8 cellular contexts compared by ENCODE assay signal in genomic region chr11:111512296-111513239, GRCh38. TPM values are rescaled to one million over a fixed set of nuclear protein-coding genes. Genes with fewer than 3 reads are reported as not detected.
DNase-seq lines count a peak whose midpoint lies in the region; ATAC-seq, FAIRE-seq and TF ChIP-seq lines count a peak whose summit lies in the region.

Gene BTG4, minus strand, starts transcription at chr11:111512386. Its CDS starts 13,610 bp downstream, at chr11:111498776.

- H3K27ac ChIP-seq in foreskin keratinocyte: peak within 1 kb of the TSS; percentile 69
- H3K27ac ChIP-seq in parathyroid adenoma: no peak within 1 kb of the TSS

- H3K9ac ChIP-seq in parathyroid adenoma: no peak within 1 kb of the TSS

- no peaks in the 10 kb centered on the region for H3K9me3 ChIP-seq in parathyroid adenoma (ENCODE audit: control insufficient read depth, low read length)

- peak in 4 of 6 experiments; percentile 3 to 43 (median 16) for DNase-seq in stimulated activated naive CD4-positive, alpha-beta T cell (lab: John Stamatoyannopoulos, UW)
- DNase-seq in stimulated activated naive CD4-positive, alpha-beta T cell treated with Interleukin-2 at 50 U/mL for 16 hours (lab: John Stamatoyannopoulos, UW): no peak
- DNase-seq in activated CD8-positive, alpha-beta T cell treated with anti-CD3 and anti-CD28 coated beads, Interleukin-2, amount 10 ng/mL, durations not matched to agents 7 days and 5 days: peak; percentile 46
- DNase-seq in foreskin keratinocyte (no peak), urothelium cell line (ENCODE audit: low spot score) (no peak), glomerular visceral epithelial cell (ENCODE audit: extremely low spot score) (no peak)

- no peak within 1 kb of the TSS for H2AFZ ChIP-seq in parathyroid adenoma

- H3K4me3 ChIP-seq in parathyroid adenoma (ENCODE audit: low read depth, low read length): no peak within 1 kb of the TSS

- no peaks in the 10 kb centered on the region for H3K36me3 Mint-ChIP-seq in activated CD8-positive, alpha-beta T cell treated with anti-CD3 and anti-CD28 coated beads, Interleukin-2, amount 10 ng/mL, durations not matched to agents 7 days and 5 days (ENCODE audit: low read depth)

- H3K4me1 Mint-ChIP-seq in activated CD8-positive, alpha-beta T cell treated with anti-CD3 and anti-CD28 coated beads, Interleukin-2, amount 10 ng/mL, durations not matched to agents 7 days and 5 days (ENCODE audit: low read depth): peaks cover 22% of the 10 kb centered on the region

- peaks cover 24% of the 10 kb centered on the region for H3K27me3 Mint-ChIP-seq in activated CD8-positive, alpha-beta T cell treated with anti-CD3 and anti-CD28 coated beads, Interleukin-2, amount 10 ng/mL, durations not matched to agents 7 days and 5 days (ENCODE audit: low read depth)

- FAIRE-seq in urothelium cell line (lab: Jason Lieb, UNC): no peak

- TF ChIP-seq CTCF in foreskin keratinocyte (conservative IDR thresholded peaks at IDR 0.05) (peak; percentile 44), parathyroid adenoma (IDR thresholded peaks at IDR 0.05) (no peak)

- H3K27ac Mint-ChIP-seq in activated CD8-positive, alpha-beta T cell treated with anti-CD3 and anti-CD28 coated beads, Interleukin-2, amount 10 ng/mL, durations not matched to agents 7 days and 5 days: peak within 1 kb of the TSS; percentile 69

- H3K27me3 ChIP-seq in foreskin keratinocyte: no peaks in the 10 kb centered on the region
- H3K27me3 ChIP-seq in parathyroid adenoma (ENCODE audit: control insufficient read depth, insufficient read depth, low read length): no peaks in the 10 kb centered on the region

- peak within 1 kb of the TSS; percentile 58 for H3K4me2 ChIP-seq in parathyroid adenoma (ENCODE audit: low read length)

- peak within 1 kb of the TSS; percentile 69 for H3K4me3 Mint-ChIP-seq in activated CD8-positive, alpha-beta T cell treated with anti-CD3 and anti-CD28 coated beads, Interleukin-2, amount 10 ng/mL, durations not matched to agents 7 days and 5 days

- ATAC-seq in activated CD8-positive, alpha-beta T cell treated with anti-CD3 and anti-CD28 coated beads, Interleukin-2, amount 10 ng/mL, durations not matched to agents 7 days and 5 days: peak; percentile 78
- ATAC-seq in foreskin keratinocyte (peak; percentile 48), HG03460 (IDR thresholded peaks at IDR 0.05; ENCODE audit: unreplicated experiment) (no peak)

- no peaks in the 10 kb centered on the region for H3K79me2 ChIP-seq in parathyroid adenoma

- H3K4me1 ChIP-seq in foreskin keratinocyte (peaks cover 18% of the 10 kb centered on the region), parathyroid adenoma (no peaks in the 10 kb centered on the region)

- POLR2A ChIA-PET in activated CD8-positive, alpha-beta T cell treated with anti-CD3 and anti-CD28 coated beads, Interleukin-2, amount 10 ng/mL, durations not matched to agents 7 days and 5 days (lab: Charles Lee): interaction anchor here (0.8 to 4.1 kb wide), 8 partner anchors 11 to 57 kb away, joined by 3 to 79 read pairs (median 4); partner anchors contain the start of gene LAYN

- no peaks in the 10 kb centered on the region for H3K36me3 ChIP-seq in parathyroid adenoma (ENCODE audit: control insufficient read depth, insufficient read depth, low read length)

- CTCF ChIA-PET in activated CD8-positive, alpha-beta T cell treated with anti-CD3 and anti-CD28 coated beads, Interleukin-2, amount 10 ng/mL, durations not matched to agents 7 days and 5 days (lab: Charles Lee): interaction anchor here (0.6 to 3.9 kb wide), 22 partner anchors 9 to 770 kb away, joined by 3 to 38 read pairs (median 4); partner anchors contain the start of gene LAYN

- H3K9me3 Mint-ChIP-seq in activated CD8-positive, alpha-beta T cell treated with anti-CD3 and anti-CD28 coated beads, Interleukin-2, amount 10 ng/mL, durations not matched to agents 7 days and 5 days (ENCODE audit: insufficient read depth): no peaks in the 10 kb centered on the region

RNA-seq across cellular contexts. Expression of gene BTG4, which starts in this region (rescaled TPM):
- total RNA-seq in activated CD8-positive, alpha-beta T cell treated with anti-CD3 and anti-CD28 coated beads, Interleukin-2, amount 10 ng/mL, durations not matched to agents 7 days and 5 days: not detected
- total RNA-seq in foreskin keratinocyte: 0.14 and 0.24 TPM in 2 replicates
- polyA plus RNA-seq in foreskin keratinocyte: 0.10 TPM in 1 of 2 replicates, not detected in the other

Comparison
In these comparisons a context has a peak if more than half of its experiments do, and no peak if none do; other contexts are left out.
1. DNase-seq: peak in stimulated activated naive CD4-positive, alpha-beta T cell (4 of 6); none in stimulated activated naive CD4-positive, alpha-beta T cell treated with Interleukin-2 at 50 U/mL for 16 hours (single experiment), foreskin keratinocyte (0 of 2), urothelium cell line (single experiment) and glomerular visceral epithelial cell (single experiment).
2. Peak in DNase-seq and ATAC-seq in activated CD8-positive, alpha-beta T cell treated with anti-CD3 and anti-CD28 coated beads, Interleukin-2, amount 10 ng/mL, durations not matched to agents 7 days and 5 days; RNA of the gene not detected or under 1 TPM.
3. Peak in ATAC-seq and H3K27ac ChIP-seq in foreskin keratinocyte; RNA of the gene not detected or under 1 TPM.